ENCODE assay signal across 1 cellular context in genomic region chr19:6690160-6690885, GRCh38.
A peak's percentile ranks its signal among the peaks of the same experiment; 100 is the strongest.
TF ChIP-seq lines count a peak whose summit lies in the region.

No MANE protein-coding gene starts in this region.

TF ChIP-seq in K562, 482 proteins besides CTCF, POLR2A, EP300 and RAD21:
- TF ChIP-seq BCOR (IDR thresholded peaks at IDR 0.05): peak; percentile 65; the same call in 1 of the 2 replicates
- TF ChIP-seq SAFB (IDR thresholded peaks at IDR 0.05; ENCODE audit: borderline replicate concordance, low read depth, low read length): no peak
- peak in 1 of 2 experiments; percentile 37; a peak in 2 of 4 replicates for TF ChIP-seq KDM1A (IDR thresholded peaks at IDR 0.05)
- TF ChIP-seq RBM25 (IDR thresholded peaks at IDR 0.05; ENCODE audit: low read depth, low read length, severe bottlenecking): peak; percentile 75
